ENCODE assay signal across 2 cellular contexts in genomic region chr1:235315173-235315572, GRCh38.
A peak's percentile ranks its signal among the peaks of the same experiment; 100 is the strongest.
TF ChIP-seq lines count a peak whose summit lies in the region.

No MANE protein-coding gene starts in this region.

TF ChIP-seq in HepG2, 621 proteins besides CTCF, POLR2A, EP300 and RAD21:
- TF ChIP-seq PTBP1 (IDR thresholded peaks at IDR 0.05; ENCODE audit: low read depth, low read length, poor library complexity, severe bottlenecking) (no peak), DPF2 (CRISPR knock-in tag; IDR thresholded peaks at IDR 0.05; ENCODE audit: borderline replicate concordance, low read depth) (no peak), SP5 (CRISPR knock-in tag; IDR thresholded peaks at IDR 0.05; ENCODE audit: borderline replicate concordance, low read depth) (no peak), GFI1 (CRISPR knock-in tag; IDR thresholded peaks at IDR 0.05; ENCODE audit: borderline replicate concordance) (no peak), ZNF678 (CRISPR knock-in tag; IDR thresholded peaks at IDR 0.05) (no peak), SSRP1 (CRISPR knock-in tag; IDR thresholded peaks at IDR 0.05) (no peak), CEBPB (IDR thresholded peaks at IDR 0.05; ENCODE audit: borderline replicate concordance, low read depth, low read length) (peak; percentile 20; the same call in 1 of the 2 replicates), SOX6 (IDR thresholded peaks at IDR 0.05) (no peak), SOX6 (CRISPR knock-in tag; IDR thresholded peaks at IDR 0.05) (no peak), RFXAP (CRISPR knock-in tag; IDR thresholded peaks at IDR 0.05; ENCODE audit: borderline replicate concordance) (no peak), TFDP2 (CRISPR knock-in tag; IDR thresholded peaks at IDR 0.05) (no peak), CEBPG (CRISPR knock-in tag; IDR thresholded peaks at IDR 0.05) (0 out of 2 replicates have a peak, but pooled peaks have one; percentile 10), SRSF4 (IDR thresholded peaks at IDR 0.05; ENCODE audit: low read depth, low read length, poor library complexity, severe bottlenecking) (no peak), REPIN1 (CRISPR knock-in tag; IDR thresholded peaks at IDR 0.05; ENCODE audit: borderline replicate concordance, low read depth) (no peak), MAFG (CRISPR knock-in tag; IDR thresholded peaks at IDR 0.05) (no peak)
TF ChIP-seq in HepG2: peak in this region for 2.

TF ChIP-seq in K562, 482 proteins besides CTCF, POLR2A, EP300 and RAD21:
- TF ChIP-seq NFIC (IDR thresholded peaks at IDR 0.05) (0 out of 2 replicates have a peak, but pooled peaks have one; percentile 2), MNT (conservative IDR thresholded peaks at IDR 0.05) (0 out of 4 replicates have a peak, but pooled peaks of 1 of the 2 experiments have one; percentile 5), TCF7L2 (IDR thresholded peaks at IDR 0.05; ENCODE audit: low read depth, low read length) (0 out of 2 replicates have a peak, but pooled peaks have one; percentile 21), HNRNPL (IDR thresholded peaks at IDR 0.05; ENCODE audit: low read depth, low read length) (no peak), CEBPB (tag; IDR thresholded peaks at IDR 0.05) (peak; percentile 81), NCOA6 (IDR thresholded peaks at IDR 0.05) (no peak), VEZF1 (CRISPR knock-in tag; IDR thresholded peaks at IDR 0.05) (no peak)
